ENCODE assay signal across 24 cellular contexts in genomic region chr1:179509384-179509783, GRCh38.
"Had no signal": no experiment of that assay in that cellular context is flagged by ENCODE, and none has a peak within 500 bp of the region (broad histone marks: within the 10 kb centered on the region; RNA-seq: fewer than 3 reads in every experiment).

No MANE protein-coding gene starts in this region.

- H3K27ac Mint-ChIP-seq: naive thymus-derived CD8-positive, alpha-beta T cell; nephron progenitor cell; stimulated activated effector memory CD8-positive, alpha-beta T cell treated with anti-CD3 and anti-CD28 coated beads, Interleukin-12 subunit alpha, Interleukin-12 subunit beta, amount 100 ng/mL, for 72 hours; type B pancreatic cell had no signal

- H3K4me1 Mint-ChIP-seq: naive thymus-derived CD8-positive, alpha-beta T cell; nephron progenitor cell; stimulated activated effector memory CD8-positive, alpha-beta T cell treated with anti-CD3 and anti-CD28 coated beads, Interleukin-12 subunit alpha, Interleukin-12 subunit beta, amount 100 ng/mL, for 72 hours had no signal

- ATAC-seq: foreskin keratinocyte; heart right ventricle; left cardiac atrium; left lung; naive thymus-derived CD8-positive, alpha-beta T cell; stimulated activated effector memory CD8-positive, alpha-beta T cell treated with anti-CD3 and anti-CD28 coated beads, Interleukin-12 subunit alpha, Interleukin-12 subunit beta, amount 100 ng/mL, for 72 hours; stimulated activated naive CD8-positive, alpha-beta T cell treated with anti-CD3 and anti-CD28 coated beads, Interleukin-15, Interleukin-2, amounts not matched to agents 100 U/mL and 50 U/mL, for 24 hours had no signal

- H3K27ac ChIP-seq: coronary artery, esophagus muscularis mucosa, foreskin keratinocyte, heart right ventricle, left lung, prostate gland, right atrium auricular region, sigmoid colon, testis, tibial artery had no signal

- H3K4me1 ChIP-seq: esophagus muscularis mucosa, foreskin keratinocyte, heart right ventricle, left lung, prostate gland, right atrium auricular region, sigmoid colon, testis, tibial artery had no signal

- H3K9me3 Mint-ChIP-seq: type B pancreatic cell had no signal

- H3K4me3 ChIP-seq: coronary artery, esophagus muscularis mucosa, heart right ventricle, left lung, prostate gland, right atrium auricular region, sigmoid colon, testis, tibial artery had no signal

- H3K27me3 ChIP-seq: esophagus muscularis mucosa, heart right ventricle, left lung, sigmoid colon, testis, tibial artery had no signal

- H3K9me3 ChIP-seq: esophagus muscularis mucosa, prostate gland, sigmoid colon, testis, tibial artery had no signal

- H3K36me3 ChIP-seq: esophagus muscularis mucosa, heart right ventricle, left lung, prostate gland, right atrium auricular region, sigmoid colon, tibial artery had no signal

- DNase-seq: dermis blood vessel endothelial cell; effector memory CD4-positive, alpha-beta T cell; foreskin keratinocyte; glutamatergic neuron; heart right ventricle; hippocampal formation; left cardiac atrium; left lung; naive thymus-derived CD8-positive, alpha-beta T cell; nephron progenitor cell; nucleus accumbens; sigmoid colon; stimulated activated CD4-positive, alpha-beta T cell treated with anti-CD3 and anti-CD28 coated beads, Interleukin-2, amount 100 ng/mL, for 24 hours; stimulated activated CD4-positive, alpha-beta T cell treated with anti-CD3 and anti-CD28 coated beads, Interleukin-4, amount 100 ng/mL, for 24 hours; stimulated activated naive CD8-positive, alpha-beta T cell treated with anti-CD3 and anti-CD28 coated beads, Interleukin-15, Interleukin-2, amounts not matched to agents 100 U/mL and 50 U/mL, for 24 hours; substantia nigra; testis; tibial artery had no signal

- H3K4me3 Mint-ChIP-seq: naive thymus-derived CD8-positive, alpha-beta T cell; nephron progenitor cell; stimulated activated effector memory CD8-positive, alpha-beta T cell treated with anti-CD3 and anti-CD28 coated beads, Interleukin-12 subunit alpha, Interleukin-12 subunit beta, amount 100 ng/mL, for 72 hours; type B pancreatic cell had no signal

- H3K36me3 Mint-ChIP-seq: naive thymus-derived CD8-positive, alpha-beta T cell; stimulated activated effector memory CD8-positive, alpha-beta T cell treated with anti-CD3 and anti-CD28 coated beads, Interleukin-12 subunit alpha, Interleukin-12 subunit beta, amount 100 ng/mL, for 72 hours; type B pancreatic cell had no signal
